Comparison of ENCODE assay signal across 9 cellular contexts in genomic region chr7:2237109-2237602, GRCh38. TPM values are rescaled to one million over a fixed set of nuclear protein-coding genes. Genes with fewer than 3 reads are reported as not detected.
DNase-seq lines count a peak whose midpoint lies in the region; ATAC-seq, FAIRE-seq and TF ChIP-seq lines count a peak whose summit lies in the region.
"Had no signal": no experiment of that assay in that cellular context is flagged by ENCODE, and none has a peak within 500 bp of the region (broad histone marks: within the 10 kb centered on the region; RNA-seq: fewer than 3 reads in every experiment).

No MANE protein-coding gene starts in this region.

- H3K27me3 Mint-ChIP-seq in activated B cell treated with CpG ODN at 0.5 μM for 24 hours: no peaks in the 10 kb centered on the region
- no peaks in the 10 kb centered on the region for H3K27me3 Mint-ChIP-seq in nephron progenitor cell (ENCODE audit: low read depth, poor library complexity)
- no peaks in the 10 kb centered on the region for H3K27me3 Mint-ChIP-seq in natural killer cell (ENCODE audit: low read depth in 2 of 2)

- H3K4me1 ChIP-seq in BLaER1 treated with 17β-estradiol and CSF1 and Interleukin-3, amounts not matched to agents 10 nM and 100 nM: peaks cover 45 to 82% (median 65%) of the 10 kb centered on the region in 10 experiments
- peaks cover 20% of the 10 kb centered on the region for H3K4me1 ChIP-seq in osteoblast (ENCODE audit: insufficient read depth, low read length)

- DNase-seq in GM19239 (ENCODE audit: insufficient read length, low spot score): peak; percentile 86
- DNase-seq in activated B cell treated with CpG ODN at 0.5 μM for 24 hours: peak; percentile 51
- DNase-seq in nephron progenitor cell: no peak
- no peak for DNase-seq in amniotic stem cell (lab: John Stamatoyannopoulos, UW)
- DNase-seq in natural killer cell: no peak
- DNase-seq in osteoblast (ENCODE audit: insufficient read length, low spot score, missing footprints): no peak

- TF ChIP-seq CTCF in activated B cell treated with CpG ODN at 0.5 μM for 24 hours (IDR thresholded peaks at IDR 0.05) (no peak), nephron progenitor cell (IDR thresholded peaks at IDR 0.05) (no peak), natural killer cell (IDR thresholded peaks at IDR 0.05) (no peak), osteoblast (IDR thresholded peaks at IDR 0.05; ENCODE audit: extremely low read depth, low read depth, low read length) (no peak)

- ATAC-seq in HG03342 (IDR thresholded peaks at IDR 0.05; ENCODE audit: unreplicated experiment): peak; percentile 66
- peak; percentile 92 for ATAC-seq in activated B cell treated with CpG ODN at 0.5 μM for 24 hours (ENCODE audit: low read depth)
- no peak for ATAC-seq in natural killer cell

- H3K4me2 ChIP-seq in BLaER1 treated with 17β-estradiol and CSF1 and Interleukin-3, amounts not matched to agents 10 nM and 100 nM: peak overlapping the region; percentile 41 to 93 (median 74)
- H3K4me2 ChIP-seq in osteoblast (ENCODE audit: insufficient read depth, low read length): no peak overlapping the region

- no peaks in the 10 kb centered on the region for H3K27me3 ChIP-seq in BLaER1 treated with 17β-estradiol and CSF1 and Interleukin-3, amounts not matched to agents 10 nM and 100 nM
- no peaks in the 10 kb centered on the region for H3K27me3 ChIP-seq in osteoblast (ENCODE audit: insufficient read depth, low read length)

- H3K36me3 ChIP-seq in BLaER1 treated with 17β-estradiol and CSF1 and Interleukin-3, amounts not matched to agents 10 nM and 100 nM: peaks cover 37 to 65% (median 58%) of the 10 kb centered on the region in 11 experiments
- H3K36me3 ChIP-seq in osteoblast (ENCODE audit: insufficient read depth, low read length): peaks cover 43% of the 10 kb centered on the region

- peak overlapping the region; percentile 99 for H3K27ac Mint-ChIP-seq in activated B cell treated with CpG ODN at 0.5 μM for 24 hours
- peak overlapping the region; percentile 54 for H3K27ac Mint-ChIP-seq in nephron progenitor cell
- no peak overlapping the region for H3K27ac Mint-ChIP-seq in natural killer cell

- H3K4me1 Mint-ChIP-seq in activated B cell treated with CpG ODN at 0.5 μM for 24 hours (peaks cover 61% of the 10 kb centered on the region), nephron progenitor cell (peaks cover 15% of the 10 kb centered on the region), natural killer cell (peaks cover 8 to 13% of the 10 kb centered on the region in 2 donors)

- H4K20me1 ChIP-seq in BLaER1 treated with 17β-estradiol and CSF1 and Interleukin-3, amounts not matched to agents 10 nM and 100 nM: peaks cover 0 to 3% (median 2%) of the 10 kb centered on the region in 11 experiments; a peak in 9 of 22 replicates
- H4K20me1 ChIP-seq in osteoblast (ENCODE audit: insufficient read depth, low read length): peaks cover 12% of the 10 kb centered on the region

- POLR2A ChIA-PET in activated B cell treated with CpG ODN at 0.5 μM for 24 hours (lab: Charles Lee): interaction anchor here (0.5 to 2.5 kb wide), 23 partner anchors 9 to 666 kb away, joined by 3 to 38 read pairs (median 4); partner anchors contain the start of genes CHST12 and SNX8

- H3K4me3 ChIP-seq in BLaER1 treated with 17β-estradiol and CSF1 and Interleukin-3, amounts not matched to agents 10 nM and 100 nM: 0 out of 20 replicates have a peak overlapping the region, but pooled peaks of 1 of the 10 experiments have one; percentile 8
- H3K4me3 ChIP-seq in osteoblast (ENCODE audit: insufficient read depth, low read length): no peak overlapping the region
- H3K4me3 ChIP-seq: thoracic aorta had no signal

- H3K9me3 Mint-ChIP-seq in activated B cell treated with CpG ODN at 0.5 μM for 24 hours: no peaks in the 10 kb centered on the region
- no peaks in the 10 kb centered on the region for H3K9me3 Mint-ChIP-seq in nephron progenitor cell
- no peaks in the 10 kb centered on the region for H3K9me3 Mint-ChIP-seq in natural killer cell

- H3K27ac ChIP-seq in BLaER1 treated with 17β-estradiol and CSF1 and Interleukin-3, amounts not matched to agents 10 nM and 100 nM: peak overlapping the region; percentile 72 to 96 (median 85)
- no peak overlapping the region for H3K27ac ChIP-seq in osteoblast (ENCODE audit: low read depth, low read length)

- no peaks in the 10 kb centered on the region for H3K9me3 ChIP-seq in BLaER1 treated with 17β-estradiol and CSF1 and Interleukin-3, amounts not matched to agents 10 nM and 100 nM (replicated peaks in 1 of 11)
- H3K9me3 ChIP-seq in osteoblast (ENCODE audit: low read depth, low read length): no peaks in the 10 kb centered on the region
- H3K9me3 ChIP-seq: thoracic aorta had no signal

- peaks cover 31% of the 10 kb centered on the region for H3K79me2 ChIP-seq in osteoblast (ENCODE audit: insufficient read depth, low read length)

- peak overlapping the region; percentile 45 to 75 (median 65); a peak in 21 of 22 replicates for H3K9ac ChIP-seq in BLaER1 treated with 17β-estradiol and CSF1 and Interleukin-3, amounts not matched to agents 10 nM and 100 nM

- no peak overlapping the region for H2AFZ ChIP-seq in osteoblast (ENCODE audit: low read length)

- CTCF ChIA-PET in activated B cell treated with CpG ODN at 0.5 μM for 24 hours (lab: Charles Lee): interaction anchor here (1.5 to 6.3 kb wide), 2 partner anchors 22 to 111 kb away, joined by 5 to 35 read pairs; no protein-coding TSS in a partner anchor

- FAIRE-seq in GM19239 (lab: Jason Lieb, UNC): peak; percentile 97

- intact Hi-C loops in activated B cell treated with CpG ODN at 0.5 μM for 24 hours (cut with micrococcal nuclease) (loop anchor here (1.0 to 10.0 kb wide), 7 partner anchors 24 to 808 kb away; partner anchors contain the start of genes CARD11, CHST12, SNX8 and TTYH3), natural killer cell (cut with micrococcal nuclease) (no loop called here)

- H3K4me3 Mint-ChIP-seq in activated B cell treated with CpG ODN at 0.5 μM for 24 hours (peak overlapping the region; percentile 75), nephron progenitor cell (no peak overlapping the region), natural killer cell (no peak overlapping the region)

- peaks cover 43% of the 10 kb centered on the region for H3K36me3 Mint-ChIP-seq in activated B cell treated with CpG ODN at 0.5 μM for 24 hours (ENCODE audit: low read depth)
- peaks cover 49% of the 10 kb centered on the region for H3K36me3 Mint-ChIP-seq in nephron progenitor cell (ENCODE audit: low read depth)
- no peaks in the 10 kb centered on the region for H3K36me3 Mint-ChIP-seq in natural killer cell

RNA-seq across cellular contexts. Expression of gene MAD1L1, which starts 4.4 kb away (rescaled TPM):
- total RNA-seq in activated B cell treated with CpG ODN at 0.5 μM for 24 hours: 54.6 and 65.7 TPM in 2 replicates
- total RNA-seq in natural killer cell: 10 to 100 TPM; 53.6 to 81.2 (median 77.4) TPM
- total RNA-seq in osteoblast: 66.2 and 72.2 TPM in 2 replicates

RNA-seq across cellular contexts. Expression of gene MRM2, which starts 4.8 kb away (rescaled TPM):
- total RNA-seq in activated B cell treated with CpG ODN at 0.5 μM for 24 hours (35.3 and 36.5 TPM in 2 replicates), natural killer cell (10 to 100 TPM in 2 of 3 donors, 1 to 10 TPM in 1; 7.9 to 12.0 (median 10.0) TPM), osteoblast (21.4 and 21.5 TPM in 2 replicates)

RNA-seq across cellular contexts. Expression of gene NUDT1, which starts 4.9 kb away (rescaled TPM):
- total RNA-seq in activated B cell treated with CpG ODN at 0.5 μM for 24 hours (38.0 and 42.6 TPM in 2 replicates), natural killer cell (10 to 100 TPM; 17.9 to 19.2 (median 18.2) TPM), osteoblast (18.5 and 21.8 TPM in 2 replicates)

Comparison
In these comparisons a context has a peak if more than half of its experiments do, and no peak if none do; other contexts are left out.
1. DNase-seq: peak in GM19239 (single experiment) and activated B cell treated with CpG ODN at 0.5 μM for 24 hours (single experiment); none in nephron progenitor cell (single experiment), amniotic stem cell (single experiment), natural killer cell (single experiment) and osteoblast (single experiment).
2. ATAC-seq: peak in HG03342 (single experiment) and activated B cell treated with CpG ODN at 0.5 μM for 24 hours (single experiment); none in natural killer cell (0 of 3).
3. H3K27ac Mint-ChIP-seq: peak in activated B cell treated with CpG ODN at 0.5 μM for 24 hours (single experiment) and nephron progenitor cell (single experiment); none in natural killer cell (0 of 2).